In the genomic region with DNA sequence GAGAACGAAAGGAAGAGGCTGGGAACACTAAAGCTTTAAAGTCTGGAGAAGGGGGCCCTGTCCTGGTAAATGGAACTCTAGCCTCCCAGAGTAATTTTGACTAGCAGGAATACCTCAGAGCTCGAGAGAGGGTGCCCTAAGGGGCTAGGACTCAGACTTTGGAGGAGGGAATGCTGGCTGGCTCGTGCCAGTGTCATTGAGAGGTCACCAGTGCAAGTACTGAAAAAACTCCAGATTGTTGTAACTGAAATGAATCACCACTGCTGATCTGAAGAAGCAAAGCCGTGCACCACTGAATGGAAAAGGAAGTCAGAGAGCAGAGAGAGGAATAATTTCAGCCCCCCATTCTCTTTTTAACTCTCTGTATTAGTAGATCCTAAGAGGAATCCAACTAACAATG, we compare ENCODE assay signal across 12 cellular contexts.
A peak's percentile ranks its signal among the peaks of the same experiment; 100 is the strongest.
DNase-seq lines count a peak whose midpoint lies in the region; ATAC-seq, FAIRE-seq and TF ChIP-seq lines count a peak whose summit lies in the region.
"Had no signal": no experiment of that assay in that cellular context is flagged by ENCODE, and none has a peak within 500 bp of the region (broad histone marks: within the 10 kb centered on the region; RNA-seq: fewer than 3 reads in every experiment).

No MANE protein-coding gene starts in this region.

- no peaks in the 10 kb centered on the region for H3K9me3 Mint-ChIP-seq in activated CD4-positive, alpha-beta memory T cell treated with anti-CD3 and anti-CD28 coated beads, Interleukin-2, amount 10 ng/mL, durations not matched to agents 7 days and 5 days

- H3K27me3 ChIP-seq in bronchial epithelial cell (ENCODE audit: control insufficient read depth, insufficient read depth, low read length): no peaks in the 10 kb centered on the region
- H3K27me3 ChIP-seq: neutrophil had no signal

- H3K36me3 Mint-ChIP-seq in activated CD4-positive, alpha-beta memory T cell treated with anti-CD3 and anti-CD28 coated beads, Interleukin-2, amount 10 ng/mL, durations not matched to agents 7 days and 5 days (ENCODE audit: low read depth): no peaks in the 10 kb centered on the region

- no peaks in the 10 kb centered on the region for H3K27me3 Mint-ChIP-seq in activated CD4-positive, alpha-beta memory T cell treated with anti-CD3 and anti-CD28 coated beads, Interleukin-2, amount 10 ng/mL, durations not matched to agents 7 days and 5 days

- POLR2A ChIA-PET in activated CD4-positive, alpha-beta memory T cell treated with anti-CD3 and anti-CD28 coated beads, Interleukin-2, amount 10 ng/mL, durations not matched to agents 7 days and 5 days (lab: Charles Lee): no interaction called here

- no peak overlapping the region for H3K27ac Mint-ChIP-seq in activated CD4-positive, alpha-beta memory T cell treated with anti-CD3 and anti-CD28 coated beads, Interleukin-2, amount 10 ng/mL, durations not matched to agents 7 days and 5 days

- TF ChIP-seq CTCF in bronchial epithelial cell (IDR thresholded peaks at IDR 0.05; ENCODE audit: insufficient read depth, low read length, severe bottlenecking): no peak

- no peak overlapping the region for H3K4me3 ChIP-seq in bronchial epithelial cell (ENCODE audit: low read depth, low read length)

- no peak for FAIRE-seq in bronchial epithelial cell (lab: Jason Lieb, UNC)

- ATAC-seq in HG02678 (IDR thresholded peaks at IDR 0.05; ENCODE audit: unreplicated experiment): no peak
- ATAC-seq: left ventricle myocardium superior had no signal

- CTCF ChIA-PET in activated CD4-positive, alpha-beta memory T cell treated with anti-CD3 and anti-CD28 coated beads, Interleukin-2, amount 10 ng/mL, durations not matched to agents 7 days and 5 days (lab: Charles Lee): no interaction called here

- H3K4me1 Mint-ChIP-seq in activated CD4-positive, alpha-beta memory T cell treated with anti-CD3 and anti-CD28 coated beads, Interleukin-2, amount 10 ng/mL, durations not matched to agents 7 days and 5 days: no peaks in the 10 kb centered on the region

- DNase-seq in AG08396 (ENCODE audit: low spot score) (peak; percentile 15), HK-2 (ENCODE audit: unreplicated experiment) (peak; percentile 33), bronchial epithelial cell (ENCODE audit: low read depth) (peak; percentile 60), left kidney (ENCODE audit: low read depth, low spot score) (peak; percentile 8), NAMALWA (ENCODE audit: low spot score) (no peak)
- DNase-seq in activated CD4-positive, alpha-beta memory T cell treated with anti-CD3 and anti-CD28 coated beads, Interleukin-2, amount 10 ng/mL, durations not matched to agents 7 days and 5 days: no peak
- no peak for DNase-seq in activated naive CD4-positive, alpha-beta T cell (lab: John Stamatoyannopoulos, UW)
- DNase-seq: AML-193, left ventricle myocardium superior, T-helper 9 cell had no signal

- H3K4me3 Mint-ChIP-seq in activated CD4-positive, alpha-beta memory T cell treated with anti-CD3 and anti-CD28 coated beads, Interleukin-2, amount 10 ng/mL, durations not matched to agents 7 days and 5 days: no peak overlapping the region

- no peaks in the 10 kb centered on the region for H3K36me3 ChIP-seq in bronchial epithelial cell (ENCODE audit: control insufficient read depth, insufficient read depth, low read length)
- H3K36me3 ChIP-seq: neutrophil had no signal

Comparison
In these comparisons a context has a peak if more than half of its experiments do, and no peak if none do; other contexts are left out.
1. DNase-seq: peak in AG08396 (single experiment), HK-2 (single experiment), bronchial epithelial cell (single experiment) and left kidney (single experiment); none in NAMALWA (single experiment), activated CD4-positive, alpha-beta memory T cell treated with anti-CD3 and anti-CD28 coated beads, Interleukin-2, amount 10 ng/mL, durations not matched to agents 7 days and 5 days (single experiment) and activated naive CD4-positive, alpha-beta T cell (0 of 4).